ENCODE assay signal across 30 cellular contexts in genomic region chr2:230891509-230891908, GRCh38. TPM values are rescaled to one million over a fixed set of nuclear protein-coding genes. Genes with fewer than 3 reads are reported as not detected.
DNase-seq lines count a peak whose midpoint lies in the region; ATAC-seq, FAIRE-seq and TF ChIP-seq lines count a peak whose summit lies in the region.
"Had no signal": no experiment of that assay in that cellular context is flagged by ENCODE, and none has a peak within 500 bp of the region (broad histone marks: within the 10 kb centered on the region; RNA-seq: fewer than 3 reads in every experiment).

No MANE protein-coding gene starts in this region.

- CTCF ChIA-PET in H1 (lab: Charles Lee; ENCODE audit: partially characterized antibody) = interaction anchor here (0.6 to 5.1 kb wide), 11 partner anchors 10 to 161 kb away, joined by 3 to 30 read pairs (median 4); no protein-coding TSS in a partner anchor

- no peaks in the 10 kb centered on the region for H3K23me2 ChIP-seq in H1 (ENCODE audit: low read depth, low read length)

- H3K4me3 ChIP-seq in BLaER1 = no peak overlapping the region
- H3K4me3 ChIP-seq in H1 (ENCODE audit: extremely low read depth in 1 of 4, insufficient read depth in 2 of 4, low read depth in 3 of 4, low read length in 4 of 4) = no peak overlapping the region
- no peak overlapping the region for H3K4me3 ChIP-seq in left ventricle myocardium inferior
- H3K4me3 ChIP-seq: adrenal gland, breast epithelium, skin epidermis had no signal

- H3K79me1 ChIP-seq in H1 (ENCODE audit: low read depth, low read length) = no peaks in the 10 kb centered on the region

- no peaks in the 10 kb centered on the region for H3K79me2 ChIP-seq in H1 (ENCODE audit: control insufficient read depth in 1 of 2, insufficient read depth in 2 of 2, low read length in 2 of 2)

- H3K27ac ChIP-seq in BLaER1 (no peak overlapping the region), KOPT-K1 (ENCODE audit: low read depth, low read length, poor library complexity, severe bottlenecking) (peak overlapping the region; percentile 91), H1 (ENCODE audit: low read depth, low read length) (no peak overlapping the region), left ventricle myocardium inferior (replicated peaks) (no peak overlapping the region)
- H3K27ac ChIP-seq: adrenal gland, breast epithelium, epithelial cell of prostate, skin epidermis had no signal

- H3K36me3 ChIP-seq in BLaER1 (no peaks in the 10 kb centered on the region), KOPT-K1 (ENCODE audit: insufficient read depth, low read length) (no peaks in the 10 kb centered on the region), H1 (ENCODE audit: control insufficient read depth in 2 of 4, insufficient read depth in 4 of 4, low read length in 3 of 4) (no peaks in the 10 kb centered on the region), left ventricle myocardium inferior (no peaks in the 10 kb centered on the region)
- H3K36me3 ChIP-seq: adrenal gland, breast epithelium had no signal

- peaks cover 30% of the 10 kb centered on the region for H3K27me3 Mint-ChIP-seq in activated T-helper 1 cell treated with anti-CD3 and anti-CD28 coated beads, Interleukin-12 subunit alpha, Interleukin-12 subunit beta, Interleukin-2, Interleukin-4 antibody, amounts not matched to agents 30 ng/mL and 10 ng/mL and 1 ng/mL, durations not matched to agents 14 hours and 24 hours and 36 hours (ENCODE audit: insufficient read depth)

- no peak overlapping the region for H3K27ac Mint-ChIP-seq in activated T-helper 1 cell treated with anti-CD3 and anti-CD28 coated beads, Interleukin-12 subunit alpha, Interleukin-12 subunit beta, Interleukin-2, Interleukin-4 antibody, amounts not matched to agents 30 ng/mL and 10 ng/mL and 1 ng/mL, durations not matched to agents 14 hours and 24 hours and 36 hours
- H3K27ac Mint-ChIP-seq: activated CD4-positive, alpha-beta T cell treated with anti-CD3 and anti-CD28 coated beads for 36 hours; type B pancreatic cell had no signal

- no peak for ATAC-seq in HG03457 (IDR thresholded peaks at IDR 0.05; ENCODE audit: unreplicated experiment)
- ATAC-seq: activated CD4-positive, alpha-beta T cell treated with anti-CD3 and anti-CD28 coated beads for 36 hours had no signal

- H4K20me1 ChIP-seq in BLaER1 = no peaks in the 10 kb centered on the region
- no peaks in the 10 kb centered on the region for H4K20me1 ChIP-seq in H1 (replicated peaks in 1 of 2; ENCODE audit: control insufficient read depth in 1 of 2, insufficient read depth in 2 of 2, low read length in 2 of 2)

- H2BK15ac ChIP-seq in H1 (ENCODE audit: low read length) = no peak overlapping the region

- no peak overlapping the region for H3K56ac ChIP-seq in H1 (replicated peaks; ENCODE audit: insufficient read length, low read depth, low read length)

- H2AK5ac ChIP-seq in H1 (ENCODE audit: low read depth, low read length) = no peak overlapping the region

- H3K36me3 Mint-ChIP-seq in activated T-helper 1 cell treated with anti-CD3 and anti-CD28 coated beads, Interleukin-12 subunit alpha, Interleukin-12 subunit beta, Interleukin-2, Interleukin-4 antibody, amounts not matched to agents 30 ng/mL and 10 ng/mL and 1 ng/mL, durations not matched to agents 14 hours and 24 hours and 36 hours (ENCODE audit: low read depth) = no peaks in the 10 kb centered on the region
- H3K36me3 Mint-ChIP-seq: type B pancreatic cell had no signal

- H3K14ac ChIP-seq in H1 (ENCODE audit: insufficient read length) = no peak overlapping the region

- H4K91ac ChIP-seq in H1 (replicated peaks; ENCODE audit: insufficient read length, low read length) = no peak overlapping the region

- intact Hi-C loops in activated T-helper 1 cell treated with anti-CD3 and anti-CD28 coated beads, Interleukin-12 subunit alpha, Interleukin-12 subunit beta, Interleukin-2, Interleukin-4 antibody, amounts not matched to agents 30 ng/mL and 10 ng/mL and 1 ng/mL, durations not matched to agents 14 hours and 24 hours and 36 hours (cut with micrococcal nuclease) = no loop called here
- intact Hi-C loops in left ventricle myocardium inferior (cut with micrococcal nuclease) = no loop called here

- H3K9me3 ChIP-seq in BLaER1 = no peaks in the 10 kb centered on the region
- H3K9me3 ChIP-seq in KOPT-K1 (ENCODE audit: insufficient read depth, low read length, poor library complexity, severe bottlenecking) = no peaks in the 10 kb centered on the region
- H3K9me3 ChIP-seq in H1 (ENCODE audit: insufficient read depth in 2 of 2, low read depth in 1 of 2, low read length in 1 of 2) = no peaks in the 10 kb centered on the region
- peaks cover 5% of the 10 kb centered on the region for H3K9me3 ChIP-seq in left ventricle myocardium inferior (replicated peaks)
- H3K9me3 ChIP-seq: adrenal gland, breast epithelium had no signal

- no peaks in the 10 kb centered on the region for H3K9me3 Mint-ChIP-seq in activated T-helper 1 cell treated with anti-CD3 and anti-CD28 coated beads, Interleukin-12 subunit alpha, Interleukin-12 subunit beta, Interleukin-2, Interleukin-4 antibody, amounts not matched to agents 30 ng/mL and 10 ng/mL and 1 ng/mL, durations not matched to agents 14 hours and 24 hours and 36 hours
- H3K9me3 Mint-ChIP-seq: H9; naive thymus-derived CD8-positive, alpha-beta T cell; type B pancreatic cell had no signal

- WGBS in H1 (ENCODE audit: extremely low coverage in 1 of 2, insufficient coverage in 1 of 2, insufficient read length in 1 of 2, insufficient replicate concordance in 2 of 2, low coverage in 1 of 2, low lambda C conversion rate in 2 of 2, missing lambda C conversion rate in 1 of 2), 2 experiments = 84% methylated on average over 6 of the region's 6 CpGs; no CpG with 5 or more reads in 1 of the 2 experiments

- TF ChIP-seq RAD21 in H1 (IDR thresholded peaks at IDR 0.05 in 1 of 2, conservative IDR thresholded peaks at IDR 0.05 in 1 of 2; ENCODE audit: low read depth in 2 of 2, low read length in 2 of 2) = no peak

- H3K4me2 ChIP-seq in BLaER1 = peak overlapping the region; percentile 47
- H3K4me2 ChIP-seq in H1 (ENCODE audit: insufficient read depth in 1 of 2, low read depth in 2 of 2, low read length in 2 of 2) = no peak overlapping the region

- no peak overlapping the region for H3K4ac ChIP-seq in H1 (replicated peaks; ENCODE audit: insufficient read length, low read depth, low read length)

- no peak overlapping the region for H4K5ac ChIP-seq in H1 (ENCODE audit: insufficient read length, low read depth, low read length)

- no peak overlapping the region for H4K8ac ChIP-seq in H1 (ENCODE audit: extremely low read depth, insufficient read depth, low read length)

- TF ChIP-seq CTCF in H1 (IDR thresholded peaks at IDR 0.05; ENCODE audit: control extremely low read depth in 1 of 3, insufficient read depth in 1 of 3, low read depth in 1 of 3, low read length in 3 of 3) (no peak), left ventricle myocardium inferior (IDR thresholded peaks at IDR 0.05; ENCODE audit: borderline replicate concordance) (no peak)

- FAIRE-seq in H1 (lab: Jason Lieb, UNC) = no peak
- FAIRE-seq: G401.6, GM19239 had no signal

- DNase-seq in RPMI7951 (ENCODE audit: low read depth) = peak; percentile 33
- DNase-seq in H1 (ENCODE audit: low read depth in 1 of 2, low spot score in 2 of 2) = no peak
- no peak for DNase-seq in NK-92 treated with Interleukin-12 subunit alpha and Interleukin-12 subunit beta, amount 100 ng/mL, for 24 hours (lab: John Stamatoyannopoulos, UW)
- DNase-seq in activated T-helper 1 cell treated with anti-CD3 and anti-CD28 coated beads, Interleukin-12 subunit alpha, Interleukin-12 subunit beta, Interleukin-2, Interleukin-4 antibody, amounts not matched to agents 30 ng/mL and 10 ng/mL and 1 ng/mL, durations not matched to agents 14 hours and 24 hours and 36 hours (ENCODE audit: low spot score) = no peak
- DNase-seq in left ventricle myocardium inferior = no peak
- DNase-seq: activated CD4-positive, alpha-beta T cell treated with anti-CD3 and anti-CD28 coated beads for 36 hours; activated effector memory CD4-positive, alpha-beta T cell treated with anti-CD3 and anti-CD28 coated beads, Interleukin-2, amount 50 U/mL, for 16 hours; activated T-cell treated with anti-CD3 and anti-CD28 coated beads for 4 hours; effector CD8-positive, alpha-beta T cell; H9; Kasumi-1; midbrain; naive thymus-derived CD8-positive, alpha-beta T cell; NCI-H1092 treated with DMSO at 0.1 percent for 48 hours; NCI-H187 treated with DMSO at 0.1 percent for 48 hours; stimulated activated CD8-positive, alpha-beta memory T cell treated with anti-CD3 and anti-CD28 coated beads, Interleukin-4, amount 100 ng/mL, for 48 hours had no signal

- POLR2A ChIA-PET in H1 (lab: Charles Lee; ENCODE audit: partially characterized antibody) = interaction anchor here (1.1 to 1.4 kb wide), 4 partner anchors 8 to 27 kb away, joined by 3 read pairs; partner anchors contain the start of gene ITM2C

- H3K4me1 ChIP-seq in BLaER1 (peaks cover 35% of the 10 kb centered on the region), H1 (replicated peaks in 1 of 4; ENCODE audit: control insufficient read depth in 3 of 4, insufficient read depth in 4 of 4, low read length in 3 of 4) (peaks cover under 1 to 12% (median 4%) of the 10 kb centered on the region in 4 experiments; a peak in 5 of 7 replicates), left ventricle myocardium inferior (no peaks in the 10 kb centered on the region)
- H3K4me1 ChIP-seq: adrenal gland, breast epithelium had no signal

- H2BK12ac ChIP-seq in H1 (ENCODE audit: low read depth, low read length) = no peak overlapping the region

- TF ChIP-seq EP300 in H1 (IDR thresholded peaks at IDR 0.05; ENCODE audit: borderline replicate concordance in 1 of 2, low read depth in 2 of 2, low read length in 2 of 2) = no peak

- no peak overlapping the region for H3K4me3 Mint-ChIP-seq in activated T-helper 1 cell treated with anti-CD3 and anti-CD28 coated beads, Interleukin-12 subunit alpha, Interleukin-12 subunit beta, Interleukin-2, Interleukin-4 antibody, amounts not matched to agents 30 ng/mL and 10 ng/mL and 1 ng/mL, durations not matched to agents 14 hours and 24 hours and 36 hours
- H3K4me3 Mint-ChIP-seq: activated CD4-positive, alpha-beta T cell treated with anti-CD3 and anti-CD28 coated beads for 36 hours; H9; naive thymus-derived CD8-positive, alpha-beta T cell; type B pancreatic cell had no signal

- H3K27me3 ChIP-seq in BLaER1 = no peaks in the 10 kb centered on the region
- no peaks in the 10 kb centered on the region for H3K27me3 ChIP-seq in H1 (replicated peaks in 1 of 4; ENCODE audit: control insufficient read depth in 3 of 4, extremely low read depth in 1 of 4, insufficient read depth in 3 of 4, low read length in 3 of 4)
- H3K27me3 ChIP-seq in left ventricle myocardium inferior (ENCODE audit: low read depth) = peaks cover 16% of the 10 kb centered on the region
- H3K27me3 ChIP-seq: adrenal gland had no signal

- H2BK20ac ChIP-seq in H1 (ENCODE audit: low read length) = 0 out of 2 replicates have a peak overlapping the region, but pooled peaks have one; percentile 48

- no peak overlapping the region for H2AFZ ChIP-seq in H1 (ENCODE audit: low read length)

- no peaks in the 10 kb centered on the region for H3K4me1 Mint-ChIP-seq in activated T-helper 1 cell treated with anti-CD3 and anti-CD28 coated beads, Interleukin-12 subunit alpha, Interleukin-12 subunit beta, Interleukin-2, Interleukin-4 antibody, amounts not matched to agents 30 ng/mL and 10 ng/mL and 1 ng/mL, durations not matched to agents 14 hours and 24 hours and 36 hours (ENCODE audit: low read depth)

- no peak overlapping the region for H3K23ac ChIP-seq in H1 (ENCODE audit: insufficient read length)

- H3K18ac ChIP-seq in H1 (ENCODE audit: extremely low read depth, low read length) = no peak overlapping the region

- H3K9ac ChIP-seq in BLaER1 (no peak overlapping the region), H1 (replicated peaks in 1 of 4; ENCODE audit: extremely low read depth in 1 of 4, low read depth in 3 of 4, low read length in 3 of 4) (no peak overlapping the region)

- no peak overlapping the region for H2BK120ac ChIP-seq in H1 (replicated peaks; ENCODE audit: low read depth, low read length)

- H2BK5ac ChIP-seq in H1 (ENCODE audit: low read depth, low read length) = no peak overlapping the region

- no peak for TF ChIP-seq POLR2A in H1 (IDR thresholded peaks at IDR 0.05; ENCODE audit: control extremely low read depth in 1 of 2, low read depth in 2 of 2, low read length in 2 of 2)

RNA-seq across cellular contexts. Expression of gene ITM2C, which starts 26.8 kb away (rescaled TPM):
- 156 and 199 TPM in 2 replicates for total RNA-seq in RPMI7951 (2014; rRNA removed; shearing (Covaris generic))
- total RNA-seq in H1 (2021; fragmentation: NEBNext Ultra II Directional; extraction: Animal tissue kit (Norgen Biotek cat#: 25700)) = 362 and 367 TPM in 2 replicates
- 742 and 889 TPM in 2 replicates for polyA plus RNA-seq in H1 (2011; rRNA removed)
- 714 TPM for polyA plus RNA-seq in H1 (2011; cell fraction: cytosol; rRNA removed)
- polyA plus RNA-seq in H1 (2011; cell fraction: nucleus; rRNA removed) = 967 TPM
- 466 to 565 TPM (median 504 TPM) in 4 replicates for polyA plus RNA-seq in H1 (2012, experiment 1 of 2)
- polyA plus RNA-seq in H1 (2012, experiment 2 of 2) = 396 TPM
- polyA plus RNA-seq in H1 (2013, experiment 1 of 2) = 442 TPM
- polyA plus RNA-seq in H1 (2013, experiment 2 of 2) = 531 TPM
- 807 and 840 TPM in 2 replicates for polyA minus RNA-seq in H1 (2011; rRNA and poly(A)+ RNA removed)
- 239 TPM for polyA minus RNA-seq in H1 (2011; cell fraction: cytosol; rRNA and poly(A)+ RNA removed)
- polyA minus RNA-seq in H1 (2011; cell fraction: nucleus; rRNA and poly(A)+ RNA removed) = 131 TPM
- total RNA-seq in activated T-helper 1 cell treated with anti-CD3 and anti-CD28 coated beads, Interleukin-12 subunit alpha, Interleukin-12 subunit beta, Interleukin-2, Interleukin-4 antibody, amounts not matched to agents 30 ng/mL and 10 ng/mL and 1 ng/mL, durations not matched to agents 14 hours and 24 hours and 36 hours = 4.2 and 5.2 TPM in 2 replicates
- 25.5 TPM for total RNA-seq in left ventricle myocardium inferior
- total RNA-seq: OCI-LY7 had no signal

RNA-seq across cellular contexts. Expression of gene GPR55, which starts 33.5 kb away (rescaled TPM):
- 0.24 and 0.29 TPM in 2 replicates for total RNA-seq in RPMI7951 (2014; rRNA removed; shearing (Covaris generic))
- total RNA-seq in H1 (2021; fragmentation: NEBNext Ultra II Directional; extraction: Animal tissue kit (Norgen Biotek cat#: 25700)) = not detected in 2 replicates
- not detected in 2 replicates for polyA plus RNA-seq in H1 (2011; rRNA removed)
- not detected for polyA plus RNA-seq in H1 (2011; cell fraction: cytosol; rRNA removed)
- polyA plus RNA-seq in H1 (2011; cell fraction: nucleus; rRNA removed) = not detected
- not detected in 4 replicates for polyA plus RNA-seq in H1 (2012, experiment 1 of 2)
- not detected for polyA plus RNA-seq in H1 (2012, experiment 2 of 2)
- polyA plus RNA-seq in H1 (2013, experiment 1 of 2) = not detected
- polyA plus RNA-seq in H1 (2013, experiment 2 of 2) = not detected
- not detected in 2 replicates for polyA minus RNA-seq in H1 (2011; rRNA and poly(A)+ RNA removed)
- not detected for polyA minus RNA-seq in H1 (2011; cell fraction: cytosol; rRNA and poly(A)+ RNA removed)
- not detected for polyA minus RNA-seq in H1 (2011; cell fraction: nucleus; rRNA and poly(A)+ RNA removed)
- 0.13 and 0.29 TPM in 2 replicates for total RNA-seq in activated T-helper 1 cell treated with anti-CD3 and anti-CD28 coated beads, Interleukin-12 subunit alpha, Interleukin-12 subunit beta, Interleukin-2, Interleukin-4 antibody, amounts not matched to agents 30 ng/mL and 10 ng/mL and 1 ng/mL, durations not matched to agents 14 hours and 24 hours and 36 hours
- total RNA-seq in left ventricle myocardium inferior = not detected
- total RNA-seq: glomerular endothelial cell, H9, osteoblast, renal cortical epithelial cell had no signal
